In the genomic region with DNA sequence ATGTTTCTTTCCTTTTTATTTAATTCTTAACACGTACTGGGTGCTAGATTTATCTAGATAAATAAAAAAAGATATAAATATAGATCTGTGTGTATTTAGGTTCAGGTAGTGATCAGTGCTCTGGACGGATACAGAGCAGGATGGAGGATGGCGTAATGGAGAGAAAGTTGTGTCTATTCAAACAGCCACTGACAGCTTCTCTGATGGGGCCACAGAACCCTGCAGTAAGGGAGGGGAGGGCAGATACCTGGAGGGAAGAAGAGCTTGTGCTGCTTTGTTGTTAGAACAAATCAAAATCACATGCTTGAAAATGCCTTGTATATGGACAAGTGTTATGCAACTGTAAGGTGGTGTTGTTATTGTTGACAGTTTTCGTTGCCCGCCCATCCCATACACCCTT, we compare ENCODE assay signal across 19 cellular contexts.
DNase-seq lines count a peak whose midpoint lies in the region; ATAC-seq and TF ChIP-seq lines count a peak whose summit lies in the region.
"Had no signal": no experiment of that assay in that cellular context is flagged by ENCODE, and none has a peak within 500 bp of the region (broad histone marks: within the 10 kb centered on the region; RNA-seq: fewer than 3 reads in every experiment).

No MANE protein-coding gene starts in this region.

- peaks cover 68% of the 10 kb centered on the region for H3K4me1 Mint-ChIP-seq in activated naive CD4-positive, alpha-beta T cell treated with anti-CD3 and anti-CD28 coated beads, Interleukin-2, amount 10 ng/mL, durations not matched to agents 7 days and 5 days
- H3K4me1 Mint-ChIP-seq in T-helper 17 cell = peaks cover 64% of the 10 kb centered on the region
- H3K4me1 Mint-ChIP-seq in osteocyte (ENCODE audit: unreplicated experiment) = no peaks in the 10 kb centered on the region

- no peak for ATAC-seq in T-helper 17 cell
- ATAC-seq in activated naive CD4-positive, alpha-beta T cell treated with anti-CD3 and anti-CD28 coated beads, Interleukin-2, amount 50 U/mL, for 72 hours = no peak
- ATAC-seq: HCT116 had no signal

- no peak overlapping the region for H3K4me3 Mint-ChIP-seq in activated naive CD4-positive, alpha-beta T cell treated with anti-CD3 and anti-CD28 coated beads, Interleukin-2, amount 10 ng/mL, durations not matched to agents 7 days and 5 days
- H3K4me3 Mint-ChIP-seq in T-helper 17 cell = no peak overlapping the region
- no peak overlapping the region for H3K4me3 Mint-ChIP-seq in osteocyte (ENCODE audit: unreplicated experiment)
- H3K4me3 Mint-ChIP-seq: IgD-negative memory B cell had no signal

- DNase-seq in activated naive CD4-positive, alpha-beta T cell treated with anti-CD3 and anti-CD28 coated beads, Interleukin-2, amount 10 ng/mL, durations not matched to agents 7 days and 5 days = no peak
- no peak for DNase-seq in activated naive CD4-positive, alpha-beta T cell (lab: John Stamatoyannopoulos, UW)
- no peak for DNase-seq in T-helper 17 cell
- no peak for DNase-seq in activated naive CD4-positive, alpha-beta T cell treated with anti-CD3 and anti-CD28 coated beads, Interleukin-2, amount 50 U/mL, for 72 hours (ENCODE audit: low spot score in 2 of 2)
- DNase-seq in osteocyte (ENCODE audit: extremely low spot score, unreplicated experiment) = peak; percentile 11
- DNase-seq in foreskin melanocyte = no peak
- no peak for DNase-seq in SHP77 (lab: John Stamatoyannopoulos, UW)
- DNase-seq: BE2C, DMS 273 treated with DMSO at 0.1 percent for 48 hours, GDM1, GM23248, Kasumi-1, MM.1S, NCI-H1092 treated with DMSO at 0.1 percent for 48 hours, NCI-H2227 treated with DMSO at 0.1 percent for 48 hours, NCI-H524, PC-9 had no signal

- CTCF ChIA-PET in activated naive CD4-positive, alpha-beta T cell treated with anti-CD3 and anti-CD28 coated beads, Interleukin-2, amount 10 ng/mL, durations not matched to agents 7 days and 5 days (lab: Charles Lee) = interaction anchor here (0.6 to 1.2 kb wide), 2 partner anchors 12 to 30 kb away, joined by 3 read pairs; no protein-coding TSS in a partner anchor

- peaks cover 2% of the 10 kb centered on the region for H3K9me3 Mint-ChIP-seq in activated naive CD4-positive, alpha-beta T cell treated with anti-CD3 and anti-CD28 coated beads, Interleukin-2, amount 10 ng/mL, durations not matched to agents 7 days and 5 days
- H3K9me3 Mint-ChIP-seq in activated naive CD4-positive, alpha-beta T cell treated with anti-CD3 and anti-CD28 coated beads, Interleukin-2, amount 50 U/mL, for 72 hours = peaks cover 8 to 9% of the 10 kb centered on the region in 2 donors
- no peaks in the 10 kb centered on the region for H3K9me3 Mint-ChIP-seq in osteocyte (ENCODE audit: unreplicated experiment)
- H3K9me3 Mint-ChIP-seq: IgD-negative memory B cell had no signal

- TF ChIP-seq CTCF in osteocyte (IDR thresholded peaks at IDR 0.05) = no peak

- H3K9me3 ChIP-seq in T-helper 17 cell (ENCODE audit: control insufficient read depth, low read length, poor library complexity, severe bottlenecking) = no peaks in the 10 kb centered on the region
- H3K9me3 ChIP-seq: BE2C had no signal

- H3K27me3 Mint-ChIP-seq in activated naive CD4-positive, alpha-beta T cell treated with anti-CD3 and anti-CD28 coated beads, Interleukin-2, amount 10 ng/mL, durations not matched to agents 7 days and 5 days = no peaks in the 10 kb centered on the region
- no peaks in the 10 kb centered on the region for H3K27me3 Mint-ChIP-seq in T-helper 17 cell
- H3K27me3 Mint-ChIP-seq in osteocyte (ENCODE audit: unreplicated experiment) = no peaks in the 10 kb centered on the region

- peak overlapping the region; percentile 85 for H3K27ac Mint-ChIP-seq in activated naive CD4-positive, alpha-beta T cell treated with anti-CD3 and anti-CD28 coated beads, Interleukin-2, amount 10 ng/mL, durations not matched to agents 7 days and 5 days
- H3K27ac Mint-ChIP-seq in T-helper 17 cell (peak overlapping the region; percentile 100), osteocyte (ENCODE audit: unreplicated experiment) (no peak overlapping the region)
- H3K27ac Mint-ChIP-seq in activated naive CD4-positive, alpha-beta T cell treated with anti-CD3 and anti-CD28 coated beads, Interleukin-2, amount 50 U/mL, for 72 hours = peak overlapping the region; percentile 81 to 87

- peaks cover 9% of the 10 kb centered on the region for H3K36me3 Mint-ChIP-seq in activated naive CD4-positive, alpha-beta T cell treated with anti-CD3 and anti-CD28 coated beads, Interleukin-2, amount 10 ng/mL, durations not matched to agents 7 days and 5 days
- H3K36me3 Mint-ChIP-seq in T-helper 17 cell (ENCODE audit: low read depth) = peaks cover 3% of the 10 kb centered on the region
- peaks cover 0 to 20% of the 10 kb centered on the region in 2 donors for H3K36me3 Mint-ChIP-seq in activated naive CD4-positive, alpha-beta T cell treated with anti-CD3 and anti-CD28 coated beads, Interleukin-2, amount 50 U/mL, for 72 hours
- H3K36me3 Mint-ChIP-seq in osteocyte (ENCODE audit: unreplicated experiment) = no peaks in the 10 kb centered on the region
